Comparison of ENCODE assay signal across 8 cellular contexts in genomic region chr19:17473041-17473440, GRCh38. TPM values are rescaled to one million over a fixed set of nuclear protein-coding genes. Genes with fewer than 3 reads are reported as not detected.
A peak's percentile ranks its signal among the peaks of the same experiment; 100 is the strongest.
DNase-seq lines count a peak whose midpoint lies in the region; TF ChIP-seq lines count a peak whose summit lies in the region.
"Had no signal": no experiment of that assay in that cellular context is flagged by ENCODE, and none has a peak within 500 bp of the region (broad histone marks: within the 10 kb centered on the region; RNA-seq: fewer than 3 reads in every experiment).

No MANE protein-coding gene starts in this region.

- POLR2A ChIA-PET in activated CD4-positive, alpha-beta memory T cell treated with anti-CD3 and anti-CD28 coated beads for 36 hours (lab: Charles Lee), result no interaction called here
- POLR2A ChIA-PET in HEK293T (lab: Yijun Ruan, JAX), result no interaction called here

- intact Hi-C loops in activated CD4-positive, alpha-beta T cell treated with anti-CD3 and anti-CD28 coated beads, Interleukin-2, amount 10 ng/mL, durations not matched to agents 24 days and 14 days (cut with micrococcal nuclease), result no loop called here
- intact Hi-C loops in activated CD4-positive, alpha-beta memory T cell treated with anti-CD3 and anti-CD28 coated beads for 36 hours (cut with micrococcal nuclease), result loop anchor here (2.0 kb wide), 1 partner anchor 102 kb away; no protein-coding TSS in a partner anchor

- CTCF ChIA-PET in activated CD4-positive, alpha-beta memory T cell treated with anti-CD3 and anti-CD28 coated beads for 36 hours (lab: Charles Lee), result interaction anchor here (6.2 kb wide), 1 partner anchor 23 kb away, joined by 29 read pairs; no protein-coding TSS in a partner anchor
- CTCF ChIA-PET in HEK293T (lab: Yijun Ruan, JAX), result no interaction called here

- peak; percentile 67 for DNase-seq in activated CD4-positive, alpha-beta T cell treated with anti-CD3 and anti-CD28 coated beads, Interleukin-2, amount 10 ng/mL, durations not matched to agents 24 days and 14 days
- DNase-seq in activated CD4-positive, alpha-beta T cell treated with anti-CD3 and anti-CD28 coated beads for 4 hours, result no peak
- DNase-seq in activated CD4-positive, alpha-beta memory T cell treated with anti-CD3 and anti-CD28 coated beads for 36 hours, result peak; percentile 45
- DNase-seq in neural crest cell (ENCODE audit: low read depth, low spot score), result no peak
- DNase-seq in HEK293T (ENCODE audit: extremely low spot score), result no peak
- DNase-seq in NCI-H2081 treated with DMSO at 0.1 percent for 48 hours (lab: John Stamatoyannopoulos, UW), result no peak
- DNase-seq: NCI-H526 treated with DMSO at 0.1 percent for 48 hours had no signal

- no peaks in the 10 kb centered on the region for H3K9me3 Mint-ChIP-seq in activated CD4-positive, alpha-beta T cell treated with anti-CD3 and anti-CD28 coated beads, Interleukin-2, amount 10 ng/mL, durations not matched to agents 24 days and 14 days
- no peaks in the 10 kb centered on the region for H3K9me3 Mint-ChIP-seq in activated CD4-positive, alpha-beta memory T cell treated with anti-CD3 and anti-CD28 coated beads for 36 hours
- H3K9me3 Mint-ChIP-seq in neural crest cell, result no peaks in the 10 kb centered on the region

- H3K4me3 Mint-ChIP-seq in activated CD4-positive, alpha-beta T cell treated with anti-CD3 and anti-CD28 coated beads, Interleukin-2, amount 10 ng/mL, durations not matched to agents 24 days and 14 days, result peak overlapping the region; percentile 28
- no peak overlapping the region for H3K4me3 Mint-ChIP-seq in activated CD4-positive, alpha-beta memory T cell treated with anti-CD3 and anti-CD28 coated beads for 36 hours
- H3K4me3 Mint-ChIP-seq in neural crest cell, result peak overlapping the region; percentile 77

- TF ChIP-seq CTCF in neural crest cell (conservative IDR thresholded peaks at IDR 0.05), result no peak

- H3K27ac Mint-ChIP-seq in activated CD4-positive, alpha-beta T cell treated with anti-CD3 and anti-CD28 coated beads, Interleukin-2, amount 10 ng/mL, durations not matched to agents 24 days and 14 days, result no peak overlapping the region
- H3K27ac Mint-ChIP-seq in activated CD4-positive, alpha-beta memory T cell treated with anti-CD3 and anti-CD28 coated beads for 36 hours, result no peak overlapping the region
- no peak overlapping the region for H3K27ac Mint-ChIP-seq in neural crest cell (ENCODE audit: unreplicated experiment)

- H3K36me3 Mint-ChIP-seq in activated CD4-positive, alpha-beta T cell treated with anti-CD3 and anti-CD28 coated beads, Interleukin-2, amount 10 ng/mL, durations not matched to agents 24 days and 14 days (ENCODE audit: low read depth), result peaks cover 2% of the 10 kb centered on the region
- H3K36me3 Mint-ChIP-seq in activated CD4-positive, alpha-beta memory T cell treated with anti-CD3 and anti-CD28 coated beads for 36 hours, result no peaks in the 10 kb centered on the region
- no peaks in the 10 kb centered on the region for H3K36me3 Mint-ChIP-seq in neural crest cell (ENCODE audit: low read depth)

- peaks cover 11% of the 10 kb centered on the region for H3K27me3 Mint-ChIP-seq in activated CD4-positive, alpha-beta T cell treated with anti-CD3 and anti-CD28 coated beads, Interleukin-2, amount 10 ng/mL, durations not matched to agents 24 days and 14 days
- no peaks in the 10 kb centered on the region for H3K27me3 Mint-ChIP-seq in activated CD4-positive, alpha-beta memory T cell treated with anti-CD3 and anti-CD28 coated beads for 36 hours
- H3K27me3 Mint-ChIP-seq in neural crest cell (ENCODE audit: low read depth), result peaks cover 2% of the 10 kb centered on the region

- H3K4me1 Mint-ChIP-seq in activated CD4-positive, alpha-beta T cell treated with anti-CD3 and anti-CD28 coated beads, Interleukin-2, amount 10 ng/mL, durations not matched to agents 24 days and 14 days, result peaks cover 26% of the 10 kb centered on the region
- H3K4me1 Mint-ChIP-seq in activated CD4-positive, alpha-beta memory T cell treated with anti-CD3 and anti-CD28 coated beads for 36 hours (ENCODE audit: low read depth), result peaks cover 21% of the 10 kb centered on the region
- peaks cover 38% of the 10 kb centered on the region for H3K4me1 Mint-ChIP-seq in neural crest cell

TF ChIP-seq in HEK293T, 16 proteins besides CTCF, POLR2A, EP300 and RAD21:
- no peak for TF ChIP-seq FOXK2 (IDR thresholded peaks at IDR 0.05)
- TF ChIP-seq SP1 (IDR thresholded peaks at IDR 0.05), result no peak
- TF ChIP-seq PKNOX1 (IDR thresholded peaks at IDR 0.05), result no peak
TF ChIP-seq in HEK293T: peak in this region for 0.

RNA-seq across cellular contexts. Expression of gene SLC27A1, which starts 2.7 kb away (rescaled TPM):
- total RNA-seq in activated CD4-positive, alpha-beta T cell treated with anti-CD3 and anti-CD28 coated beads, Interleukin-2, amount 10 ng/mL, durations not matched to agents 24 days and 14 days, result 1.8 and 2.5 TPM in 2 replicates
- total RNA-seq in activated CD4-positive, alpha-beta memory T cell treated with anti-CD3 and anti-CD28 coated beads for 36 hours, result 1 to 10 TPM; 4.5 to 4.8 TPM
- total RNA-seq in neural crest cell, result 17.4 and 17.9 TPM in 2 replicates

RNA-seq across cellular contexts. Expression of gene NXNL1, which starts 12.3 kb away (rescaled TPM):
- total RNA-seq in activated CD4-positive, alpha-beta T cell treated with anti-CD3 and anti-CD28 coated beads, Interleukin-2, amount 10 ng/mL, durations not matched to agents 24 days and 14 days, result not detected in 2 replicates
- total RNA-seq in activated CD4-positive, alpha-beta memory T cell treated with anti-CD3 and anti-CD28 coated beads for 36 hours, result not detected
- not detected in 2 replicates for total RNA-seq in neural crest cell
- total RNA-seq: lung microvascular endothelial cell had no signal

RNA-seq across cellular contexts. Expression of gene TMEM221, which starts 24.6 kb away (rescaled TPM):
- not detected in 2 replicates for total RNA-seq in activated CD4-positive, alpha-beta T cell treated with anti-CD3 and anti-CD28 coated beads, Interleukin-2, amount 10 ng/mL, durations not matched to agents 24 days and 14 days
- total RNA-seq in activated CD4-positive, alpha-beta memory T cell treated with anti-CD3 and anti-CD28 coated beads for 36 hours, result not detected
- 0.71 and 0.96 TPM in 2 replicates for total RNA-seq in neural crest cell
- total RNA-seq: lung microvascular endothelial cell had no signal

RNA-seq across cellular contexts. Expression of gene PGLS, which starts 38.4 kb away (rescaled TPM):
- 64.8 and 73.7 TPM in 2 replicates for total RNA-seq in activated CD4-positive, alpha-beta T cell treated with anti-CD3 and anti-CD28 coated beads, Interleukin-2, amount 10 ng/mL, durations not matched to agents 24 days and 14 days
- total RNA-seq in activated CD4-positive, alpha-beta memory T cell treated with anti-CD3 and anti-CD28 coated beads for 36 hours, result 10 to 100 TPM; 70.1 to 70.5 TPM
- total RNA-seq in neural crest cell, result 91.2 and 99.7 TPM in 2 replicates

RNA-seq across cellular contexts. Expression of gene MVB12A, which starts 53.2 kb away (rescaled TPM):
- total RNA-seq in activated CD4-positive, alpha-beta T cell treated with anti-CD3 and anti-CD28 coated beads, Interleukin-2, amount 10 ng/mL, durations not matched to agents 24 days and 14 days, result 40.3 and 45.8 TPM in 2 replicates
- 10 to 100 TPM; 36.5 to 42.4 TPM for total RNA-seq in activated CD4-positive, alpha-beta memory T cell treated with anti-CD3 and anti-CD28 coated beads for 36 hours
- 47.6 and 48.1 TPM in 2 replicates for total RNA-seq in neural crest cell

Comparison
In these comparisons a context has a peak if more than half of its experiments do, and no peak if none do; other contexts are left out.
1. DNase-seq: peak in activated CD4-positive, alpha-beta T cell treated with anti-CD3 and anti-CD28 coated beads, Interleukin-2, amount 10 ng/mL, durations not matched to agents 24 days and 14 days (single experiment) and activated CD4-positive, alpha-beta memory T cell treated with anti-CD3 and anti-CD28 coated beads for 36 hours (single experiment); none in activated CD4-positive, alpha-beta T cell treated with anti-CD3 and anti-CD28 coated beads for 4 hours (0 of 2), neural crest cell (single experiment), HEK293T (single experiment) and NCI-H2081 treated with DMSO at 0.1 percent for 48 hours (single experiment).